Comparison of ENCODE assay signal across 8 cellular contexts in the genomic region with DNA sequence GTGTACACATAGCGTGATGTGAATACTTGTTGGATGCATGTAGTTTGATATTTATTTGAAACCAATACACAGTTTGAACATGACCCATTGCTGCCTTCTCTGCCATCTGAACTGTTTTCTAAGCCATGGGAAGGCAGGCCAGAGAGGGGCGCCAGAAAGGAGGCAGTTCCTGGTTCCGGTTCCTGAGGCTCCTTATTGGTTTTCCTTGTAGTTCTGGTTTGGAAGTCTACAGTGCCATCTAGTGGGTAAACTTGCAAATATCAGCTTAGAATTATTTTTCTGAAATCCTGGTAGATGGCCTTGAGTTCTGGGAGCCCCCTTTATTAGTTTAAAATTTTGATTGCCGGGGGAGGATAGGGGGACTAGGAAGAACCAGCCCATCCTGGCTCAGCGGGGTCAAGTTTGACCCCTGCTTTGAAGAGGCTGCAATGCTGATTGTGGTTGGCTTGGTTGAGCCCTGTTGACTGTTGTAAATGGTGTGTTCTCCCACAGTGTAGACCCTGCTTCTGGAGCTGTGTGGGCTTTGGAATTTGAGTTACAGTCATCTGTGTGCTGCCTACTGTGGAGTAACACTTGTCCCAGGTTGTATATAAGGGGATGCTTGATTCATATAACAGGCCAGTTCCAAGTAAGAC. TPM values are rescaled to one million over a fixed set of nuclear protein-coding genes. Genes with fewer than 3 reads are reported as not detected.
DNase-seq lines count a peak whose midpoint lies in the region; ATAC-seq and TF ChIP-seq lines count a peak whose summit lies in the region.

No MANE protein-coding gene starts in this region.

- peak; percentile 52 for TF ChIP-seq CTCF in cardiac fibroblast (IDR thresholded peaks at IDR 0.05; ENCODE audit: low read depth, low read length)

- intact Hi-C loops in Right ventricle myocardium inferior (cut with DNase I) (loop anchor here (1.0 to 5.0 kb wide), 4 partner anchors 71 to 368 kb away; no protein-coding TSS in a partner anchor), cardiac septum (cut with DNase I) (loop anchor here (1.0 to 10.0 kb wide), 3 partner anchors 71 to 364 kb away; no protein-coding TSS in a partner anchor)

- DNase-seq in Right ventricle myocardium inferior (ENCODE audit: missing footprints) (no peak), cardiac septum (ENCODE audit: low spot score) (no peak), NCI-H128 (lab: John Stamatoyannopoulos, UW; ENCODE audit: unreplicated experiment) (peak; percentile 52), SKM-1 (lab: John Stamatoyannopoulos, UW; ENCODE audit: unreplicated experiment) (peak; percentile 51), cardiac fibroblast (ENCODE audit: low read depth in 2 of 2) (peak; percentile 89 to 90), islet precursor cell (peak; percentile 84)
- peak; percentile 4 for DNase-seq in stimulated activated CD4-positive, alpha-beta T cell treated with anti-CD3 and anti-CD28 coated beads, Interleukin-12 subunit alpha, Interleukin-12 subunit beta, amount 100 ng/mL, for 4 hours

- H3K4me3 ChIP-seq in cardiac fibroblast (replicated peaks in 1 of 2; ENCODE audit: low read depth in 2 of 2, low read length in 2 of 2): no peak overlapping the region

- peak; percentile 64 for ATAC-seq in Right ventricle myocardium inferior
- no peak for ATAC-seq in GM18907 (IDR thresholded peaks at IDR 0.05; ENCODE audit: unreplicated experiment)

RNA-seq across cellular contexts. Expression of gene GRAMD1B, which starts 48.4 kb away (rescaled TPM):
- total RNA-seq in Right ventricle myocardium inferior: 17.6 TPM
- 15.3 TPM for total RNA-seq in cardiac septum

Comparison
In these comparisons a context has a peak if more than half of its experiments do, and no peak if none do; other contexts are left out.
1. DNase-seq: peak in NCI-H128 (single experiment), SKM-1 (single experiment), cardiac fibroblast (2 of 2), islet precursor cell (single experiment) and stimulated activated CD4-positive, alpha-beta T cell treated with anti-CD3 and anti-CD28 coated beads, Interleukin-12 subunit alpha, Interleukin-12 subunit beta, amount 100 ng/mL, for 4 hours (single experiment); none in Right ventricle myocardium inferior (single experiment) and cardiac septum (single experiment).